In genomic region chr4:128601992-128602695, GRCh38 we compare ENCODE assay signal across 1 cellular context.
TF ChIP-seq lines count a peak whose summit lies in the region.

No MANE protein-coding gene starts in this region.

TF ChIP-seq in K562, 482 proteins besides CTCF, POLR2A, EP300 and RAD21 (continued from another document):
- TF ChIP-seq PKNOX1 (IDR thresholded peaks at IDR 0.05) (no peak), ZNF354B (CRISPR knock-in tag; IDR thresholded peaks at IDR 0.05) (no peak), ERF (CRISPR knock-in tag; IDR thresholded peaks at IDR 0.05) (no peak), MAFF (IDR thresholded peaks at IDR 0.05; ENCODE audit: low read length) (peak; percentile 71), NFE2L1 (tag; IDR thresholded peaks at IDR 0.05; ENCODE audit: borderline replicate concordance, low read depth) (peak; percentile 34; the same call in 1 of the 2 replicates), EWSR1 (IDR thresholded peaks at IDR 0.05; ENCODE audit: borderline replicate concordance, low read depth, partially characterized antibody) (no peak), SIN3A (IDR thresholded peaks at IDR 0.05; ENCODE audit: borderline replicate concordance in 2 of 2, control insufficient read depth in 1 of 2, low read depth in 2 of 2, low read length in 2 of 2) (no peak), RFX1 (IDR thresholded peaks at IDR 0.05) (peak; percentile 15; the same call in 1 of the 2 replicates), ZNF644 (tag; IDR thresholded peaks at IDR 0.05; ENCODE audit: low read depth) (no peak), CBX5 (IDR thresholded peaks at IDR 0.05; ENCODE audit: borderline replicate concordance, low read depth) (no peak), SMARCA4 (IDR thresholded peaks at IDR 0.05) (peak; percentile 59; the same call in 1 of the 2 replicates), ZNF197 (CRISPR knock-in tag; IDR thresholded peaks at IDR 0.05; ENCODE audit: low read depth) (peak; percentile 58; the same call in 1 of the 2 replicates), MAZ (CRISPR knock-in tag; conservative IDR thresholded peaks at IDR 0.05 in 1 of 2, IDR thresholded peaks at IDR 0.05 in 1 of 2) (0 out of 4 replicates have a peak, but pooled peaks of 1 of the 2 experiments have one; percentile 35), MIER1 (IDR thresholded peaks at IDR 0.05; ENCODE audit: low read depth) (no peak), WHSC1 (IDR thresholded peaks at IDR 0.05; ENCODE audit: low read length) (no peak), HDAC8 (tag; IDR thresholded peaks at IDR 0.05) (no peak), SP1 (CRISPR knock-in tag; IDR thresholded peaks at IDR 0.05) (no peak), ZNF274 (IDR thresholded peaks at IDR 0.05; ENCODE audit: borderline replicate concordance, low read depth, low read length) (no peak), NKRF (IDR thresholded peaks at IDR 0.05; ENCODE audit: borderline replicate concordance) (no peak), ZNF175 (CRISPR knock-in tag; IDR thresholded peaks at IDR 0.05; ENCODE audit: low read depth) (peak; percentile 27; the same call in 1 of the 2 replicates), MXD1 (CRISPR knock-in tag; IDR thresholded peaks at IDR 0.05; ENCODE audit: borderline replicate concordance, poor library complexity, severe bottlenecking) (no peak), ZNF143 (CRISPR knock-in tag; IDR thresholded peaks at IDR 0.05) (no peak), KAT7 (CRISPR knock-in tag; IDR thresholded peaks at IDR 0.05; ENCODE audit: borderline replicate concordance) (no peak), NFE2 (IDR thresholded peaks at IDR 0.05; ENCODE audit: low read depth) (peak; percentile 95)
TF ChIP-seq in K562: peak in this region for 29.
